8 cellular contexts compared by ENCODE assay signal in the genomic region with DNA sequence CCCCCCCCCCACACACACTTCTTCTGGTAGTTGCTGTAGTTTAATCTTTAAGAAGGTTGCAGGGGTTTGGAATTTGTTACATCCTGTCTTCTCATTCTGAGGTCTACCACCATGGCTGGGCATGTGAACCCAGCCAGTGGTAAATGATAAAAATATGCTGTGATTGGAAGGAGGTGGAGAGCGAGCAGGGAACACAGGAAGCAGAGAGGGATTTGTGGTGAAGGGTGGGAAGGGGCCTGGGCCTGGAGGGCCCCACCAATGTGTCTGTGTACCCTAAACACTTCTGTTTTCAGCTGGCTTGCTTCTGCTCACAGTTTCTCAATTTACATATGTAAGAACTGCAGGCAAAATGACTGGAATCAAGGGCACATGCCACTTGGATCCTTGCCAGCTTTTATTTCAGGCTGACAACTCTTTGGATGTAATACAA.
DNase-seq lines count a peak whose midpoint lies in the region; ATAC-seq, FAIRE-seq and TF ChIP-seq lines count a peak whose summit lies in the region.
"Had no signal": no experiment of that assay in that cellular context is flagged by ENCODE, and none has a peak within 500 bp of the region (broad histone marks: within the 10 kb centered on the region; RNA-seq: fewer than 3 reads in every experiment).

No MANE protein-coding gene starts in this region.

- FAIRE-seq in K562 (lab: Jason Lieb, UNC) = no peak

- H3K9ac ChIP-seq in K562 (ENCODE audit: insufficient read depth in 1 of 2, low read depth in 2 of 2, low read length in 2 of 2) = no peak overlapping the region

- BruUV-seq in K562 (replicated peaks; lab: Mats Ljungman, UMichigan) = no TSS peak

- H3K36me3 ChIP-seq in K562 (ENCODE audit: control insufficient read depth, insufficient read depth, low read length) = no peaks in the 10 kb centered on the region
- no peaks in the 10 kb centered on the region for H3K36me3 ChIP-seq in osteoblast (ENCODE audit: insufficient read depth, low read length)

- TF ChIP-seq CTCF in K562 (IDR thresholded peaks at IDR 0.05 in 2 of 3, conservative IDR thresholded peaks at IDR 0.05 in 1 of 3; ENCODE audit: insufficient read depth in 2 of 3, low read depth in 1 of 3, low read length in 3 of 3) (no peak), osteoblast (IDR thresholded peaks at IDR 0.05; ENCODE audit: extremely low read depth, low read depth, low read length) (no peak)

- TF ChIP-seq RAD21 in K562 (CRISPR knock-in tag; conservative IDR thresholded peaks at IDR 0.05 in 1 of 2, IDR thresholded peaks at IDR 0.05 in 1 of 2) = no peak

- no CpG with 5 or more reads among the region's 1 CpG for WGBS in K562 (ENCODE audit: insufficient coverage, low coverage, missing lambda C conversion rate)

- peak; percentile 92 for DNase-seq in HT1080 (ENCODE audit: low read depth)
- DNase-seq in NCI-H2107 treated with DMSO at 0.1 percent for 48 hours (lab: John Stamatoyannopoulos, UW; ENCODE audit: unreplicated experiment) = peak; percentile 65
- DNase-seq in K562 (ENCODE audit: extremely low read depth in 1 of 4, low spot score in 3 of 4) = no peak
- DNase-seq in osteoblast (ENCODE audit: insufficient read length, low spot score, missing footprints) = no peak
- no peak for DNase-seq in activated CD4-positive, alpha-beta T cell treated with anti-CD3 and anti-CD28 coated beads, Interleukin-2, amount 50 U/mL, for 1 hour
- DNase-seq in NCI-H446 (lab: John Stamatoyannopoulos, UW) = no peak
- no peak for DNase-seq in hypothalamus (lab: John Stamatoyannopoulos, UW)
- DNase-seq: T1000 had no signal

- H3K9me1 ChIP-seq in K562 (ENCODE audit: control insufficient read depth, insufficient read depth, low read length) = no peaks in the 10 kb centered on the region

- ATAC-seq in K562 = no peak

- no peak overlapping the region for H3K4me3 ChIP-seq in K562
- no peak overlapping the region for H3K4me3 ChIP-seq in osteoblast (ENCODE audit: insufficient read depth, low read length)

- CTCF ChIA-PET in K562 (lab: Yijun Ruan, JAX; ENCODE audit: low intra/inter-chr PET ratio) = no interaction called here

- TF ChIP-seq EP300 in K562 (IDR thresholded peaks at IDR 0.05; ENCODE audit: low read length) = no peak

- intact Hi-C loops in K562 (cut with micrococcal nuclease) = no loop called here

- POLR2A ChIA-PET in K562 (lab: Yijun Ruan, JAX) = no interaction called here

- H3K9me3 ChIP-seq in K562 (replicated peaks; ENCODE audit: control insufficient read depth, insufficient read depth, low read depth, low read length) (no peaks in the 10 kb centered on the region), osteoblast (ENCODE audit: low read depth, low read length) (no peaks in the 10 kb centered on the region)

- H3K27ac ChIP-seq in K562 (ENCODE audit: extremely low read depth, low read depth, low read length) (no peak overlapping the region), osteoblast (ENCODE audit: low read depth, low read length) (peak overlapping the region; percentile 13)

- in situ Hi-C loops in K562 (cut with MboI) = no loop called here

- H3K4me1 ChIP-seq in K562 (replicated peaks in 1 of 2; ENCODE audit: control insufficient read depth in 2 of 2, insufficient read depth in 2 of 2, low read length in 2 of 2) (no peaks in the 10 kb centered on the region), osteoblast (ENCODE audit: insufficient read depth, low read length) (peaks cover 14% of the 10 kb centered on the region)

- no peak for TF ChIP-seq POLR2A in K562 (conservative IDR thresholded peaks at IDR 0.05)

- H3K27me3 ChIP-seq in K562 (ENCODE audit: control insufficient read depth in 2 of 2, insufficient read depth in 2 of 2, low read length in 2 of 2) (no peaks in the 10 kb centered on the region), osteoblast (ENCODE audit: insufficient read depth, low read length) (no peaks in the 10 kb centered on the region)

- H3K79me2 ChIP-seq in K562 (ENCODE audit: control insufficient read depth, insufficient read depth, low read length) (no peaks in the 10 kb centered on the region), osteoblast (ENCODE audit: insufficient read depth, low read length) (no peaks in the 10 kb centered on the region)

- H3K4me2 ChIP-seq in K562 (ENCODE audit: insufficient read depth, low read length) (no peak overlapping the region), osteoblast (ENCODE audit: insufficient read depth, low read length) (peak overlapping the region; percentile 54)

- H4K20me1 ChIP-seq in K562 (replicated peaks; ENCODE audit: control insufficient read depth, insufficient read depth, low read length) (no peaks in the 10 kb centered on the region), osteoblast (ENCODE audit: insufficient read depth, low read length) (no peaks in the 10 kb centered on the region)

- H2AFZ ChIP-seq in K562 (ENCODE audit: low read depth, low read length) = no peak overlapping the region
- H2AFZ ChIP-seq in osteoblast (ENCODE audit: low read length) = peak overlapping the region; percentile 62

TF ChIP-seq in K562, 482 proteins besides CTCF, POLR2A, EP300 and RAD21:
- TF ChIP-seq NFIC (IDR thresholded peaks at IDR 0.05) (peak; percentile 37; the same call in 1 of the 2 replicates), HDAC8 (tag; IDR thresholded peaks at IDR 0.05) (no peak)

Comparison
In these comparisons a context has a peak if more than half of its experiments do, and no peak if none do; other contexts are left out.
1. DNase-seq: peak in HT1080 (single experiment) and NCI-H2107 treated with DMSO at 0.1 percent for 48 hours (single experiment); none in K562 (0 of 4), osteoblast (single experiment), activated CD4-positive, alpha-beta T cell treated with anti-CD3 and anti-CD28 coated beads, Interleukin-2, amount 50 U/mL, for 1 hour (single experiment), NCI-H446 (0 of 2) and hypothalamus (0 of 51).